Comparison of ENCODE assay signal across 8 cellular contexts in the genomic region with DNA sequence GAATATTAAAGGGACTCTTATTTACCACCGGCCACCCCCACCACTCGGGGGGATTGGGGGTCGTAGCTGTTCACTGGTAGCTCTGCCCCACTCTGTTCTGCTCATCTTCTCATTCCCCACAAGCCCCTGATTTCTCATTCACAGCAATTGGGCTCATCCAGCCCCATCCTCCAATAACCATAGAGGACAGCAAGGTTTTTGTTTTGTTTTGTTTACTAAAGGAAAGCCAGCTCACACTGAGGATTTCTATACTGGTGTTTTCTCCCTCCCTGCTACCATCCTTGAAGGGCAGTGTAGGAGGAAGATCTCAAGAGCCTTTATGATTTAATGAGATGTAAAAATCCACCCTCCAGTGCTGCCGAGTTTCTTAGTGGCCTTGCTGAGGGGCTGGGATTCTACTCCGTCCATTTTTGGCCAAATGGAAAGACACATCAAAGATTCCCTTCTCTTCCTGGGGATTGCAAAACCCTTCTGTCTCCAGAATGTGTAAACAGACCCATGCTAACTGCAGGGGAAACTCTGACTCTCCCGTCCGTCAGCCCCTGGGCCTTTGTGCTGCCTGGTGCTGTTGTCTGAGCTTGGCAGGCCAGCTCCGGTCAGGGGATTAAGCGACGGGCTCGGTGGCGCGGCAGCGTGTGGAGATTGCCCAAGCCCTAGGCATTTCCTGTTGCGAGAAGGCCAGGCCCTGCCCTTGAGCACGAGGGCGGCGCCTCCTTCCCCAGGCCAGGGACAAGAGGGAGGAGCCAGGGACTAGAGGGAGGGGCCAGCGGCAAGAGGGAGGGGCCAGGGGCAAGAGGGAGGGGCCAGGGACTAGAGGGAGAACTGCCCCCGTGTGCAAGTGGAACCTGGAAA.
DNase-seq lines count a peak whose midpoint lies in the region; TF ChIP-seq lines count a peak whose summit lies in the region.

No MANE protein-coding gene starts in this region.

- H3K27me3 Mint-ChIP-seq in activated T-helper 2 cell treated with anti-CD3 and anti-CD28 coated beads, Interferon-gamma antibody, Interleukin-2, Interleukin-4, amounts not matched to agents 10 μg/mL and 5 μg/mL and 100 μg/mL, durations not matched to agents 14 hours and 24 hours and 36 hours (ENCODE audit: low read depth): peaks cover 25% of the 10 kb centered on the region

- peak overlapping the region in 20 of 21 experiments; percentile 21 to 86 (median 69) for H3K27ac ChIP-seq in skin epidermis

- no peak overlapping the region for H3K4me3 Mint-ChIP-seq in activated T-helper 2 cell treated with anti-CD3 and anti-CD28 coated beads, Interferon-gamma antibody, Interleukin-2, Interleukin-4, amounts not matched to agents 10 μg/mL and 5 μg/mL and 100 μg/mL, durations not matched to agents 14 hours and 24 hours and 36 hours (ENCODE audit: low read depth)

- in situ Hi-C loops in G401 (cut with HindIII; ENCODE audit: low sequenced_read_pairs): no loop called here

- H3K27ac Mint-ChIP-seq in activated T-helper 2 cell treated with anti-CD3 and anti-CD28 coated beads, Interferon-gamma antibody, Interleukin-2, Interleukin-4, amounts not matched to agents 10 μg/mL and 5 μg/mL and 100 μg/mL, durations not matched to agents 14 hours and 24 hours and 36 hours: no peak overlapping the region

- H3K4me3 ChIP-seq in GM06990 (replicated peaks; ENCODE audit: low read depth, low read length) (no peak overlapping the region), cardiac fibroblast (replicated peaks in 1 of 2; ENCODE audit: low read depth in 2 of 2, low read length in 2 of 2) (no peak overlapping the region), skin epidermis (no peak overlapping the region)

- peaks cover 8% of the 10 kb centered on the region for H3K4me1 Mint-ChIP-seq in activated T-helper 2 cell treated with anti-CD3 and anti-CD28 coated beads, Interferon-gamma antibody, Interleukin-2, Interleukin-4, amounts not matched to agents 10 μg/mL and 5 μg/mL and 100 μg/mL, durations not matched to agents 14 hours and 24 hours and 36 hours (ENCODE audit: low read depth)

- intact Hi-C loops in activated T-helper 2 cell treated with anti-CD3 and anti-CD28 coated beads, Interferon-gamma antibody, Interleukin-2, Interleukin-4, amounts not matched to agents 10 μg/mL and 5 μg/mL and 100 μg/mL, durations not matched to agents 14 hours and 24 hours and 36 hours (cut with micrococcal nuclease): no loop called here

- TF ChIP-seq CTCF in GM06990 (IDR thresholded peaks at IDR 0.05; ENCODE audit: insufficient read depth, low read length, poor library complexity, severe bottlenecking): no peak
- TF ChIP-seq CTCF in cardiac fibroblast (IDR thresholded peaks at IDR 0.05; ENCODE audit: low read depth, low read length): no peak

- peak; percentile 52 for DNase-seq in GM06990 (ENCODE audit: extremely low read depth, insufficient read length)
- DNase-seq in NCI-H146 (lab: John Stamatoyannopoulos, UW): peak; percentile 48
- DNase-seq in cardiac fibroblast (ENCODE audit: low read depth in 2 of 2): peak; percentile 98 to 99
- DNase-seq in iPS-NIHi11 (ENCODE audit: low spot score): peak; percentile 95
- no peak for DNase-seq in G401 (ENCODE audit: low spot score)
- no peak for DNase-seq in DMS153 treated with DMSO at 0.1 percent for 48 hours (lab: John Stamatoyannopoulos, UW; ENCODE audit: unreplicated experiment)
- no peak for DNase-seq in activated T-helper 2 cell treated with anti-CD3 and anti-CD28 coated beads, Interferon-gamma antibody, Interleukin-2, Interleukin-4, amounts not matched to agents 10 μg/mL and 5 μg/mL and 100 μg/mL, durations not matched to agents 14 hours and 24 hours and 36 hours (ENCODE audit: low spot score)

- no peaks in the 10 kb centered on the region for H3K9me3 Mint-ChIP-seq in activated T-helper 2 cell treated with anti-CD3 and anti-CD28 coated beads, Interferon-gamma antibody, Interleukin-2, Interleukin-4, amounts not matched to agents 10 μg/mL and 5 μg/mL and 100 μg/mL, durations not matched to agents 14 hours and 24 hours and 36 hours

- H3K36me3 Mint-ChIP-seq in activated T-helper 2 cell treated with anti-CD3 and anti-CD28 coated beads, Interferon-gamma antibody, Interleukin-2, Interleukin-4, amounts not matched to agents 10 μg/mL and 5 μg/mL and 100 μg/mL, durations not matched to agents 14 hours and 24 hours and 36 hours (ENCODE audit: low read depth): no peaks in the 10 kb centered on the region

- H3K27me3 ChIP-seq in GM06990 (replicated peaks; ENCODE audit: control insufficient read depth, insufficient read depth, low read length): no peaks in the 10 kb centered on the region; the same call in none of the 2 replicates

- H3K36me3 ChIP-seq in GM06990 (ENCODE audit: control insufficient read depth, insufficient read depth, low read length): no peaks in the 10 kb centered on the region

Comparison
In these comparisons a context has a peak if more than half of its experiments do, and no peak if none do; other contexts are left out.
1. DNase-seq: peak in GM06990 (single experiment), NCI-H146 (single experiment), cardiac fibroblast (2 of 2) and iPS-NIHi11 (single experiment); none in G401 (single experiment), DMS153 treated with DMSO at 0.1 percent for 48 hours (single experiment) and activated T-helper 2 cell treated with anti-CD3 and anti-CD28 coated beads, Interferon-gamma antibody, Interleukin-2, Interleukin-4, amounts not matched to agents 10 μg/mL and 5 μg/mL and 100 μg/mL, durations not matched to agents 14 hours and 24 hours and 36 hours (single experiment).